Comparison of ENCODE assay signal across 7 cellular contexts in the genomic region with DNA sequence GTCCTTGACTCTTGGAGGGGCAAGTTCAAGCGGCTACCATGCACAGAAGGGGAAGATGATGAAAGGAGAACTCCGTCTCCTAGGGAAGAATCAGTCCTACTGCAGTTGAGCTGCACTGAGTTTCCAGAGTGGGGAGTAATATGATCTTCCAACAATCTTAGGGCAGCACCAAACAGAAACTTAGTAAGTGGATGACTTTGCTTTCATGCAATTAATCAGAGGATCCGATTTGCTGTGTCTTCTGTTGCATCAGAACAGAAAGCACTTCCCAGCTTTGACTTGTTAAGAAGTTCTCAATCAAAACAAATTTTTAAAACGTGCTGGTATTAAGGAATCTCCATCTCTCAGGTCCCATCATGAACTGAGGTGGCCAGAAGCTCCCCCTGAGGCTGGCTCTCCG. TPM values are rescaled to one million over a fixed set of nuclear protein-coding genes. Genes with fewer than 3 reads are reported as not detected.
"Had no signal": no experiment of that assay in that cellular context is flagged by ENCODE, and none has a peak within 500 bp of the region (broad histone marks: within the 10 kb centered on the region; RNA-seq: fewer than 3 reads in every experiment).

A gene with protein sequence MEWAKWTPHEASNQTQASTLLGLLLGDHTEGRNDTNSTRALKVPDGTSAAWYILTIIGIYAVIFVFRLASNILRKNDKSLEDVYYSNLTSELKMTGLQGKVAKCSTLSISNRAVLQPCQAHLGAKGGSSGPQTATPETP (minus strand): TSS at position 101 of the 400 bp plus-strand sequence. CDS start 112 bp downstream, outside the sequence.

RNA-seq across cellular contexts. Expression of the gene that starts here (rescaled TPM):
- total RNA-seq: GM23248, GM23338, H1, H4, H7, H9, HFFc6 had no signal
- polyA plus RNA-seq: GM23248, GM23338, H1 had no signal
